1 cellular context compared by ENCODE assay signal in the genomic region with DNA sequence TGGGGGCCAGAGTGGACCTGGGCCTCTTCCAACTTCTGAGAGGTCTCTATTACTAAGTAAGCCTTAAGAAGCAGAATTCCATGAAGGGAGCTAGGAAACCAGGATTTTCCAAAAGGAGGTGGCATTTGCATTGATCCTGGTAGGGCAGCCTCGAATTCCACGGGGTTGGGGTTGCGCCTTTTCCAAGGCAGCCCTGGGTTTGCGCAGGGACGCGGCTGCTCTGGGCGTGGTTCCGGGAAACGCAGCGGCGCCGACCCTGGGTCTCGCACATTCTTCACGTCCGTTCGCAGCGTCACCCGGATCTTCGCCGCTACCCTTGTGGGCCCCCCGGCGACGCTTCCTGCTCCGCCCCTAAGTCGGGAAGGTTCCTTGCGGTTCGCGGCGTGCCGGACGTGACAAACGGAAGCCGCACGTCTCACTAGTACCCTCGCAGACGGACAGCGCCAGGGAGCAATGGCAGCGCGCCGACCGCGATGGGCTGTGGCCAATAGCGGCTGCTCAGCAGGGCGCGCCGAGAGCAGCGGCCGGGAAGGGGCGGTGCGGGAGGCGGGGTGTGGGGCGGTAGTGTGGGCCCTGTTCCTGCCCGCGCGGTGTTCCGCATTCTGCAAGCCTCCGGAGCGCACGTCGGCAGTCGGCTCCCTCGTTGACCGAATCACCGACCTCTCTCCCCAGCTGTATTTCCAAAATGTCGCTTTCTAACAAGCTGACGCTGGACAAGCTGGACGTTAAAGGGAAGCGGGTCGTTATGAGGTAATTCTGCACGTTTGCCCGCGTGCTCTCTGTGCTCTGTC.
TF ChIP-seq lines count a peak whose summit lies in the region.

A gene (plus strand): TSS at position 593 of the 791 bp plus-strand sequence. CDS start 93 bp downstream, at position 686.

TF ChIP-seq in HEK293, 187 proteins besides CTCF, POLR2A, EP300 and RAD21 (continued from another document and continues in another):
- TF ChIP-seq, protein P1, sequence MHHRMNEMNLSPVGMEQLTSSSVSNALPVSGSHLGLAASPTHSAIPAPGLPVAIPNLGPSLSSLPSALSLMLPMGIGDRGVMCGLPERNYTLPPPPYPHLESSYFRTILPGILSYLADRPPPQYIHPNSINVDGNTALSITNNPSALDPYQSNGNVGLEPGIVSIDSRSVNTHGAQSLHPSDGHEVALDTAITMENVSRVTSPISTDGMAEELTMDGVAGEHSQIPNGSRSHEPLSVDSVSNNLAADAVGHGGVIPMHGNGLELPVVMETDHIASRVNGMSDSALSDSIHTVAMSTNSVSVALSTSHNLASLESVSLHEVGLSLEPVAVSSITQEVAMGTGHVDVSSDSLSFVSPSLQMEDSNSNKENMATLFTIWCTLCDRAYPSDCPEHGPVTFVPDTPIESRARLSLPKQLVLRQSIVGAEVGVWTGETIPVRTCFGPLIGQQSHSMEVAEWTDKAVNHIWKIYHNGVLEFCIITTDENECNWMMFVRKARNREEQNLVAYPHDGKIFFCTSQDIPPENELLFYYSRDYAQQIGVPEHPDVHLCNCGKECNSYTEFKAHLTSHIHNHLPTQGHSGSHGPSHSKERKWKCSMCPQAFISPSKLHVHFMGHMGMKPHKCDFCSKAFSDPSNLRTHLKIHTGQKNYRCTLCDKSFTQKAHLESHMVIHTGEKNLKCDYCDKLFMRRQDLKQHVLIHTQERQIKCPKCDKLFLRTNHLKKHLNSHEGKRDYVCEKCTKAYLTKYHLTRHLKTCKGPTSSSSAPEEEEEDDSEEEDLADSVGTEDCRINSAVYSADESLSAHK (tag by site-specific recombination; IDR thresholded peaks at IDR 0.05), result 0 out of 2 replicates have a peak, but pooled peaks have one; percentile 44
- TF ChIP-seq KLF16 (tag by site-specific recombination; IDR thresholded peaks at IDR 0.05), result peak; percentile 42; the same call in 1 of the 2 replicates
- TF ChIP-seq, protein P2, sequence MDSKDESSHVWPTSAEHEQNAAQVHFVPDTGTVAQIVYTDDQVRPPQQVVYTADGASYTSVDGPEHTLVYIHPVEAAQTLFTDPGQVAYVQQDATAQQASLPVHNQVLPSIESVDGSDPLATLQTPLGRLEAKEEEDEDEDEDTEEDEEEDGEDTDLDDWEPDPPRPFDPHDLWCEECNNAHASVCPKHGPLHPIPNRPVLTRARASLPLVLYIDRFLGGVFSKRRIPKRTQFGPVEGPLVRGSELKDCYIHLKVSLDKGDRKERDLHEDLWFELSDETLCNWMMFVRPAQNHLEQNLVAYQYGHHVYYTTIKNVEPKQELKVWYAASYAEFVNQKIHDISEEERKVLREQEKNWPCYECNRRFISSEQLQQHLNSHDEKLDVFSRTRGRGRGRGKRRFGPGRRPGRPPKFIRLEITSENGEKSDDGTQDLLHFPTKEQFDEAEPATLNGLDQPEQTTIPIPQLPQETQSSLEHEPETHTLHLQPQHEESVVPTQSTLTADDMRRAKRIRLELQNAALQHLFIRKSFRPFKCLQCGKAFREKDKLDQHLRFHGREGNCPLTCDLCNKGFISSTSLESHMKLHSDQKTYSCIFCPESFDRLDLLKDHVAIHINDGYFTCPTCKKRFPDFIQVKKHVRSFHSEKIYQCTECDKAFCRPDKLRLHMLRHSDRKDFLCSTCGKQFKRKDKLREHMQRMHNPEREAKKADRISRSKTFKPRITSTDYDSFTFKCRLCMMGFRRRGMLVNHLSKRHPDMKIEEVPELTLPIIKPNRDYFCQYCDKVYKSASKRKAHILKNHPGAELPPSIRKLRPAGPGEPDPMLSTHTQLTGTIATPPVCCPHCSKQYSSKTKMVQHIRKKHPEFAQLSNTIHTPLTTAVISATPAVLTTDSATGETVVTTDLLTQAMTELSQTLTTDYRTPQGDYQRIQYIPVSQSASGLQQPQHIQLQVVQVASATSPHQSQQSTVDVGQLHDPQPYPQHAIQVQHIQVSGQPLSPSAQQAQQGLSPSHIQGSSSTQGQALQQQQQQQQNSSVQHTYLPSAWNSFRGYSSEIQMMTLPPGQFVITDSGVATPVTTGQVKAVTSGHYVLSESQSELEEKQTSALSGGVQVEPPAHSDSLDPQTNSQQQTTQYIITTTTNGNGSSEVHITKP (tag by site-specific recombination; IDR thresholded peaks at IDR 0.05), result peak; percentile 77
- no peak for TF ChIP-seq ZNF184 (tag by site-specific recombination; IDR thresholded peaks at IDR 0.05)
- TF ChIP-seq, protein P3, sequence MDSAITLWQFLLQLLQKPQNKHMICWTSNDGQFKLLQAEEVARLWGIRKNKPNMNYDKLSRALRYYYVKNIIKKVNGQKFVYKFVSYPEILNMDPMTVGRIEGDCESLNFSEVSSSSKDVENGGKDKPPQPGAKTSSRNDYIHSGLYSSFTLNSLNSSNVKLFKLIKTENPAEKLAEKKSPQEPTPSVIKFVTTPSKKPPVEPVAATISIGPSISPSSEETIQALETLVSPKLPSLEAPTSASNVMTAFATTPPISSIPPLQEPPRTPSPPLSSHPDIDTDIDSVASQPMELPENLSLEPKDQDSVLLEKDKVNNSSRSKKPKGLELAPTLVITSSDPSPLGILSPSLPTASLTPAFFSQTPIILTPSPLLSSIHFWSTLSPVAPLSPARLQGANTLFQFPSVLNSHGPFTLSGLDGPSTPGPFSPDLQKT (IDR thresholded peaks at IDR 0.05; ENCODE audit: borderline replicate concordance, low read depth, low read length), result peak; percentile 51; the same call in 1 of the 2 replicates
- 0 out of 2 replicates have a peak, but pooled peaks have one; percentile 17 for TF ChIP-seq OVOL3 (tag by site-specific recombination; IDR thresholded peaks at IDR 0.05)
- TF ChIP-seq ZEB2 (tag by site-specific recombination; IDR thresholded peaks at IDR 0.05), result 0 out of 2 replicates have a peak, but pooled peaks have one; percentile 56
- TF ChIP-seq, protein P4, sequence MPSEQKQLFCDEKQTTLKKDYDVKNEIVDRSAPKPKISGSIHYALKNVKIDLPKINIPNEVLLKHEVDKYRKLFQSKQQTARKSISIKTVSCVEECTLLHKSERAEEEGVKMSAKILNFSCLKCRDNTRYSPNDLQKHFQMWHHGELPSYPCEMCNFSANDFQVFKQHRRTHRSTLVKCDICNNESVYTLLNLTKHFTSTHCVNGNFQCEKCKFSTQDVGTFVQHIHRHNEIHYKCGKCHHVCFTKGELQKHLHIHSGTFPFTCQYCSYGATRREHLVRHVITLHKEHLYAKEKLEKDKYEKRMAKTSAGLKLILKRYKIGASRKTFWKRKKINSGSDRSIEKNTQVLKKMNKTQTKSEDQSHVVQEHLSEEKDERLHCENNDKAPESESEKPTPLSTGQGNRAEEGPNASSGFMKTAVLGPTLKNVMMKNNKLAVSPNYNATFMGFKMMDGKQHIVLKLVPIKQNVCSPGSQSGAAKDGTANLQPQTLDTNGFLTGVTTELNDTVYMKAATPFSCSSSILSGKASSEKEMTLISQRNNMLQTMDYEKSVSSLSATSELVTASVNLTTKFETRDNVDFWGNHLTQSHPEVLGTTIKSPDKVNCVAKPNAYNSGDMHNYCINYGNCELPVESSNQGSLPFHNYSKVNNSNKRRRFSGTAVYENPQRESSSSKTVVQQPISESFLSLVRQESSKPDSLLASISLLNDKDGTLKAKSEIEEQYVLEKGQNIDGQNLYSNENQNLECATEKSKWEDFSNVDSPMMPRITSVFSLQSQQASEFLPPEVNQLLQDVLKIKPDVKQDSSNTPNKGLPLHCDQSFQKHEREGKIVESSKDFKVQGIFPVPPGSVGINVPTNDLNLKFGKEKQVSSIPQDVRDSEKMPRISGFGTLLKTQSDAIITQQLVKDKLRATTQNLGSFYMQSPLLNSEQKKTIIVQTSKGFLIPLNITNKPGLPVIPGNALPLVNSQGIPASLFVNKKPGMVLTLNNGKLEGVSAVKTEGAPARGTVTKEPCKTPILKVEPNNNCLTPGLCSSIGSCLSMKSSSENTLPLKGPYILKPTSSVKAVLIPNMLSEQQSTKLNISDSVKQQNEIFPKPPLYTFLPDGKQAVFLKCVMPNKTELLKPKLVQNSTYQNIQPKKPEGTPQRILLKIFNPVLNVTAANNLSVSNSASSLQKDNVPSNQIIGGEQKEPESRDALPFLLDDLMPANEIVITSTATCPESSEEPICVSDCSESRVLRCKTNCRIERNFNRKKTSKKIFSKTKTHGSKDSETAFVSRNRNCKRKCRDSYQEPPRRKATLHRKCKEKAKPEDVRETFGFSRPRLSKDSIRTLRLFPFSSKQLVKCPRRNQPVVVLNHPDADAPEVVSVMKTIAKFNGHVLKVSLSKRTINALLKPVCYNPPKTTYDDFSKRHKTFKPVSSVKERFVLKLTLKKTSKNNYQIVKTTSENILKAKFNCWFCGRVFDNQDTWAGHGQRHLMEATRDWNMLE (tag by site-specific recombination; conservative IDR thresholded peaks at IDR 0.05; ENCODE audit: low read depth), result peak; percentile 79
- peak; percentile 67; the same call in 1 of the 2 replicates for TF ChIP-seq ZNF561 (tag by site-specific recombination; IDR thresholded peaks at IDR 0.05; ENCODE audit: borderline replicate concordance)
- no peak for TF ChIP-seq ZNF132 (tag by site-specific recombination; IDR thresholded peaks at IDR 0.05; ENCODE audit: borderline replicate concordance)
- peak; percentile 58; the same call in 1 of the 2 replicates for TF ChIP-seq ZNF146 (tag by site-specific recombination; IDR thresholded peaks at IDR 0.05)
- TF ChIP-seq ZNF777 (tag by site-specific recombination; IDR thresholded peaks at IDR 0.05; ENCODE audit: borderline replicate concordance), result no peak
- TF ChIP-seq, protein P5, sequence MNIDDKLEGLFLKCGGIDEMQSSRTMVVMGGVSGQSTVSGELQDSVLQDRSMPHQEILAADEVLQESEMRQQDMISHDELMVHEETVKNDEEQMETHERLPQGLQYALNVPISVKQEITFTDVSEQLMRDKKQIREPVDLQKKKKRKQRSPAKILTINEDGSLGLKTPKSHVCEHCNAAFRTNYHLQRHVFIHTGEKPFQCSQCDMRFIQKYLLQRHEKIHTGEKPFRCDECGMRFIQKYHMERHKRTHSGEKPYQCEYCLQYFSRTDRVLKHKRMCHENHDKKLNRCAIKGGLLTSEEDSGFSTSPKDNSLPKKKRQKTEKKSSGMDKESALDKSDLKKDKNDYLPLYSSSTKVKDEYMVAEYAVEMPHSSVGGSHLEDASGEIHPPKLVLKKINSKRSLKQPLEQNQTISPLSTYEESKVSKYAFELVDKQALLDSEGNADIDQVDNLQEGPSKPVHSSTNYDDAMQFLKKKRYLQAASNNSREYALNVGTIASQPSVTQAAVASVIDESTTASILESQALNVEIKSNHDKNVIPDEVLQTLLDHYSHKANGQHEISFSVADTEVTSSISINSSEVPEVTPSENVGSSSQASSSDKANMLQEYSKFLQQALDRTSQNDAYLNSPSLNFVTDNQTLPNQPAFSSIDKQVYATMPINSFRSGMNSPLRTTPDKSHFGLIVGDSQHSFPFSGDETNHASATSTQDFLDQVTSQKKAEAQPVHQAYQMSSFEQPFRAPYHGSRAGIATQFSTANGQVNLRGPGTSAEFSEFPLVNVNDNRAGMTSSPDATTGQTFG (tag by site-specific recombination; IDR thresholded peaks at IDR 0.05; ENCODE audit: borderline replicate concordance), result no peak
- peak; percentile 69 for TF ChIP-seq ZBTB17 (tag by site-specific recombination; IDR thresholded peaks at IDR 0.05)
- TF ChIP-seq ZNF510 (tag by site-specific recombination; IDR thresholded peaks at IDR 0.05; ENCODE audit: insufficient replicate concordance), result peak; percentile 63
- TF ChIP-seq, protein P6, sequence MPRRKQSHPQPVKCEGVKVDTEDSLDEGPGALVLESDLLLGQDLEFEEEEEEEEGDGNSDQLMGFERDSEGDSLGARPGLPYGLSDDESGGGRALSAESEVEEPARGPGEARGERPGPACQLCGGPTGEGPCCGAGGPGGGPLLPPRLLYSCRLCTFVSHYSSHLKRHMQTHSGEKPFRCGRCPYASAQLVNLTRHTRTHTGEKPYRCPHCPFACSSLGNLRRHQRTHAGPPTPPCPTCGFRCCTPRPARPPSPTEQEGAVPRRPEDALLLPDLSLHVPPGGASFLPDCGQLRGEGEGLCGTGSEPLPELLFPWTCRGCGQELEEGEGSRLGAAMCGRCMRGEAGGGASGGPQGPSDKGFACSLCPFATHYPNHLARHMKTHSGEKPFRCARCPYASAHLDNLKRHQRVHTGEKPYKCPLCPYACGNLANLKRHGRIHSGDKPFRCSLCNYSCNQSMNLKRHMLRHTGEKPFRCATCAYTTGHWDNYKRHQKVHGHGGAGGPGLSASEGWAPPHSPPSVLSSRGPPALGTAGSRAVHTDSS (tag by site-specific recombination; IDR thresholded peaks at IDR 0.05), result no peak; the same call in 1 of the 2 replicates
- TF ChIP-seq SP7 (tag by site-specific recombination; IDR thresholded peaks at IDR 0.05), result peak; percentile 50
- no peak for TF ChIP-seq ZNF707 (tag by site-specific recombination; IDR thresholded peaks at IDR 0.05)
- no peak for TF ChIP-seq ZNF621 (tag by site-specific recombination; IDR thresholded peaks at IDR 0.05)
- TF ChIP-seq, protein P7, sequence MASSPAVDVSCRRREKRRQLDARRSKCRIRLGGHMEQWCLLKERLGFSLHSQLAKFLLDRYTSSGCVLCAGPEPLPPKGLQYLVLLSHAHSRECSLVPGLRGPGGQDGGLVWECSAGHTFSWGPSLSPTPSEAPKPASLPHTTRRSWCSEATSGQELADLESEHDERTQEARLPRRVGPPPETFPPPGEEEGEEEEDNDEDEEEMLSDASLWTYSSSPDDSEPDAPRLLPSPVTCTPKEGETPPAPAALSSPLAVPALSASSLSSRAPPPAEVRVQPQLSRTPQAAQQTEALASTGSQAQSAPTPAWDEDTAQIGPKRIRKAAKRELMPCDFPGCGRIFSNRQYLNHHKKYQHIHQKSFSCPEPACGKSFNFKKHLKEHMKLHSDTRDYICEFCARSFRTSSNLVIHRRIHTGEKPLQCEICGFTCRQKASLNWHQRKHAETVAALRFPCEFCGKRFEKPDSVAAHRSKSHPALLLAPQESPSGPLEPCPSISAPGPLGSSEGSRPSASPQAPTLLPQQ (tag by site-specific recombination; IDR thresholded peaks at IDR 0.05), result peak; percentile 99
- TF ChIP-seq ZNF629 (tag by site-specific recombination; IDR thresholded peaks at IDR 0.05), result peak; percentile 72
- TF ChIP-seq KLF1 (tag by site-specific recombination; IDR thresholded peaks at IDR 0.05), result peak; percentile 88
- peak; percentile 84 for TF ChIP-seq KLF9 (tag by site-specific recombination; IDR thresholded peaks at IDR 0.05; ENCODE audit: low read depth)
- no peak for TF ChIP-seq YY1 (tag by site-specific recombination; IDR thresholded peaks at IDR 0.05)
- peak; percentile 99 for TF ChIP-seq ZFP69B (tag by site-specific recombination; IDR thresholded peaks at IDR 0.05)
- TF ChIP-seq, protein P8, sequence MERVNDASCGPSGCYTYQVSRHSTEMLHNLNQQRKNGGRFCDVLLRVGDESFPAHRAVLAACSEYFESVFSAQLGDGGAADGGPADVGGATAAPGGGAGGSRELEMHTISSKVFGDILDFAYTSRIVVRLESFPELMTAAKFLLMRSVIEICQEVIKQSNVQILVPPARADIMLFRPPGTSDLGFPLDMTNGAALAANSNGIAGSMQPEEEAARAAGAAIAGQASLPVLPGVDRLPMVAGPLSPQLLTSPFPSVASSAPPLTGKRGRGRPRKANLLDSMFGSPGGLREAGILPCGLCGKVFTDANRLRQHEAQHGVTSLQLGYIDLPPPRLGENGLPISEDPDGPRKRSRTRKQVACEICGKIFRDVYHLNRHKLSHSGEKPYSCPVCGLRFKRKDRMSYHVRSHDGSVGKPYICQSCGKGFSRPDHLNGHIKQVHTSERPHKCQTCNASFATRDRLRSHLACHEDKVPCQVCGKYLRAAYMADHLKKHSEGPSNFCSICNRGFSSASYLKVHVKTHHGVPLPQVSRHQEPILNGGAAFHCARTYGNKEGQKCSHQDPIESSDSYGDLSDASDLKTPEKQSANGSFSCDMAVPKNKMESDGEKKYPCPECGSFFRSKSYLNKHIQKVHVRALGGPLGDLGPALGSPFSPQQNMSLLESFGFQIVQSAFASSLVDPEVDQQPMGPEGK (tag by site-specific recombination; IDR thresholded peaks at IDR 0.05), result peak; percentile 70
- peak; percentile 97 for TF ChIP-seq GLIS2 (tag by site-specific recombination; IDR thresholded peaks at IDR 0.05)
- TF ChIP-seq ZNF366 (tag by site-specific recombination; conservative IDR thresholded peaks at IDR 0.05), result no peak
